Comparison of ENCODE assay signal across 2 cellular contexts in the genomic region with DNA sequence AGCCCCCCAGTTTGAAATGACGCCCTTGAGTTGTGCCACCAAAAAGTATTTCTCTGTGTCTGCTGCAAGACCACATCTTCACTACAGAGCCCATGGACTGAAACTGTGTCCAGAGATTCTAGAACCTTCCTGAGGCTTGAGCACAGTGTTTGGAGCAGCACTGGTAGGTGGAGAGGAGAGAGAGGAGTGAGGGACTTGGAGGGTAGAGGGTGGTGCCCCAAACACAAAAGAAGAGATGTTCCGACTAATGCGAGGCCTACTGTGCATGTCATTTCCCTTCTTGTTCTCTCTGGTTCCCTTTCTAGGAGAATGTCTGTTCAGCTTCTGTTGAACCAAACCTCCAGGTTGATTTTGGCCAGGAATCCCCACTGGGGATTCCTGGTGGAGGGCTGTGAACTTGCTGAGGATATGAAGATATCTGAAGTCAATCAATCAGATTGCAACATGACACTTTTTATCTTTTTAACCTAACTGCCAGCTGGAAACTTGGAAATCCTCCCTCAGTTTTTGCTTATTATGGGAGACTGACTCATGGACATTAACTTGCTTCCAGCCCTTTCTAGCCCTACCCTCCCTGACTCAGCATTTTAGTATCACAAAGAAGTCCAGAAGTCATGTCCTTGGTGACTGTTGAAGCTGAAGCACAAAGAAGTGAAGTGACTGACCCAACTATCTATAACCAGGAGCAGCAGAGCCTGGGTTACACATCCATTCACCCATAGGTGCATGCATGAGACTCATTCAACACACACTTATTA.
TF ChIP-seq lines count a peak whose summit lies in the region.

No MANE protein-coding gene starts in this region.

TF ChIP-seq in A549, 52 proteins besides CTCF, POLR2A, EP300 and RAD21:
- TF ChIP-seq FOSL2 (IDR thresholded peaks at IDR 0.05) (0 out of 2 replicates have a peak, but pooled peaks have one; percentile 16), FOSL2 (CRISPR knock-in tag; IDR thresholded peaks at IDR 0.05) (0 out of 2 replicates have a peak, but pooled peaks have one; percentile 49), FOSB (CRISPR knock-in tag; IDR thresholded peaks at IDR 0.05) (no peak), JUNB (IDR thresholded peaks at IDR 0.05) (peak; percentile 65), MAFK (IDR thresholded peaks at IDR 0.05; ENCODE audit: partially characterized antibody) (peak; percentile 99), GATA3 (IDR thresholded peaks at IDR 0.05; ENCODE audit: borderline replicate concordance) (peak; percentile 14; the same call in 1 of the 2 replicates), NFE2L2 (conservative IDR thresholded peaks at IDR 0.05; ENCODE audit: low read length) (peak; percentile 69), ZSCAN20 (CRISPR knock-in tag; IDR thresholded peaks at IDR 0.05) (no peak), CEBPB (IDR thresholded peaks at IDR 0.05) (peak; percentile 22 to 48; a peak in 2 of 4 replicates)

TF ChIP-seq in K562, 482 proteins besides CTCF, POLR2A, EP300 and RAD21 (continues in another document):
- TF ChIP-seq HSF4 (CRISPR knock-in tag; IDR thresholded peaks at IDR 0.05; ENCODE audit: borderline replicate concordance) (no peak), ZNF583 (CRISPR knock-in tag; IDR thresholded peaks at IDR 0.05) (peak; percentile 60; the same call in 1 of the 2 replicates), PURB (CRISPR knock-in tag; IDR thresholded peaks at IDR 0.05; ENCODE audit: low read depth) (no peak), BACH1 (tag; IDR thresholded peaks at IDR 0.05) (peak; percentile 97), ZNF551 (CRISPR knock-in tag; IDR thresholded peaks at IDR 0.05) (no peak), NFE2 (IDR thresholded peaks at IDR 0.05; ENCODE audit: low read depth) (peak; percentile 99), GABPB1 (CRISPR knock-in tag; IDR thresholded peaks at IDR 0.05) (no peak), SNIP1 (IDR thresholded peaks at IDR 0.05; ENCODE audit: low read depth) (no peak), SMARCE1 (IDR thresholded peaks at IDR 0.05) (peak; percentile 91), KHSRP (IDR thresholded peaks at IDR 0.05) (no peak), CBX2 (IDR thresholded peaks at IDR 0.05; ENCODE audit: insufficient read depth, low read length, poor library complexity, severe bottlenecking) (no peak), SIRT6 (IDR thresholded peaks at IDR 0.05; ENCODE audit: low read depth, low read length) (no peak), ETV1 (tag; conservative IDR thresholded peaks at IDR 0.05; ENCODE audit: low read depth) (no peak), ZC3H4 (CRISPR knock-in tag; IDR thresholded peaks at IDR 0.05; ENCODE audit: borderline replicate concordance) (no peak), SIX5 (IDR thresholded peaks at IDR 0.05; ENCODE audit: borderline replicate concordance in 1 of 2, insufficient read depth in 1 of 2, low read depth in 1 of 2, low read length in 2 of 2) (no peak), NFYB (IDR thresholded peaks at IDR 0.05; ENCODE audit: extremely low read depth, insufficient read length) (no peak), ETV5 (CRISPR knock-in tag; IDR thresholded peaks at IDR 0.05; ENCODE audit: low read depth) (no peak), SMARCA5 (IDR thresholded peaks at IDR 0.05) (no peak), KDM1A (IDR thresholded peaks at IDR 0.05) (peak; percentile 27 to 54; a peak in 3 of 4 replicates), NFIC (IDR thresholded peaks at IDR 0.05) (peak; percentile 52), ZFP1 (CRISPR knock-in tag; IDR thresholded peaks at IDR 0.05) (no peak), POLR3A (IDR thresholded peaks at IDR 0.05; ENCODE audit: borderline replicate concordance, extremely low read depth, insufficient read depth, insufficient read length) (no peak), CCAR2 (IDR thresholded peaks at IDR 0.05; ENCODE audit: low read depth, low read length) (no peak), ZKSCAN1 (IDR thresholded peaks at IDR 0.05; ENCODE audit: low read depth, low read length) (no peak), SETDB1 (IDR thresholded peaks at IDR 0.05; ENCODE audit: low read length) (no peak), MECOM (CRISPR knock-in tag; IDR thresholded peaks at IDR 0.05) (peak; percentile 52; the same call in 1 of the 2 replicates), SMARCC2 (IDR thresholded peaks at IDR 0.05; ENCODE audit: low read depth) (no peak; the same call in none of the 2 replicates), FOXM1 (IDR thresholded peaks at IDR 0.05; ENCODE audit: low read depth) (no peak), FOXM1 (CRISPR knock-in tag; IDR thresholded peaks at IDR 0.05; ENCODE audit: low read depth) (no peak), RBM17 (IDR thresholded peaks at IDR 0.05; ENCODE audit: borderline replicate concordance, low read depth, low read length) (no peak), ZFPM2 (CRISPR knock-in tag; IDR thresholded peaks at IDR 0.05) (no peak), ZNF311 (CRISPR knock-in tag; IDR thresholded peaks at IDR 0.05) (peak; percentile 47; the same call in 1 of the 2 replicates), MEF2D (tag; conservative IDR thresholded peaks at IDR 0.05; ENCODE audit: low read depth) (peak; percentile 62; the same call in 1 of the 2 replicates), PRPF4 (IDR thresholded peaks at IDR 0.05; ENCODE audit: insufficient read depth, low read depth, low read length, poor library complexity, severe bottlenecking) (no peak), ZNF274 (IDR thresholded peaks at IDR 0.05; ENCODE audit: borderline replicate concordance, low read depth, low read length) (no peak), NR1H2 (CRISPR knock-in tag; IDR thresholded peaks at IDR 0.05) (no peak), ZNF778 (CRISPR knock-in tag; IDR thresholded peaks at IDR 0.05) (no peak), ZFP30 (CRISPR knock-in tag; IDR thresholded peaks at IDR 0.05; ENCODE audit: borderline replicate concordance) (no peak), MTA3 (IDR thresholded peaks at IDR 0.05; ENCODE audit: borderline replicate concordance) (peak; percentile 17; the same call in 1 of the 2 replicates), ZFP36 (IDR thresholded peaks at IDR 0.05; ENCODE audit: low read depth, low read length, partially characterized antibody) (no peak)
- TF ChIP-seq, protein P1, sequence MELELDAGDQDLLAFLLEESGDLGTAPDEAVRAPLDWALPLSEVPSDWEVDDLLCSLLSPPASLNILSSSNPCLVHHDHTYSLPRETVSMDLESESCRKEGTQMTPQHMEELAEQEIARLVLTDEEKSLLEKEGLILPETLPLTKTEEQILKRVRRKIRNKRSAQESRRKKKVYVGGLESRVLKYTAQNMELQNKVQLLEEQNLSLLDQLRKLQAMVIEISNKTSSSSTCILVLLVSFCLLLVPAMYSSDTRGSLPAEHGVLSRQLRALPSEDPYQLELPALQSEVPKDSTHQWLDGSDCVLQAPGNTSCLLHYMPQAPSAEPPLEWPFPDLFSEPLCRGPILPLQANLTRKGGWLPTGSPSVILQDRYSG (tag; conservative IDR thresholded peaks at IDR 0.05; ENCODE audit: low read depth), result no peak; the same call in 1 of the 2 replicates
- TF ChIP-seq, protein P2, sequence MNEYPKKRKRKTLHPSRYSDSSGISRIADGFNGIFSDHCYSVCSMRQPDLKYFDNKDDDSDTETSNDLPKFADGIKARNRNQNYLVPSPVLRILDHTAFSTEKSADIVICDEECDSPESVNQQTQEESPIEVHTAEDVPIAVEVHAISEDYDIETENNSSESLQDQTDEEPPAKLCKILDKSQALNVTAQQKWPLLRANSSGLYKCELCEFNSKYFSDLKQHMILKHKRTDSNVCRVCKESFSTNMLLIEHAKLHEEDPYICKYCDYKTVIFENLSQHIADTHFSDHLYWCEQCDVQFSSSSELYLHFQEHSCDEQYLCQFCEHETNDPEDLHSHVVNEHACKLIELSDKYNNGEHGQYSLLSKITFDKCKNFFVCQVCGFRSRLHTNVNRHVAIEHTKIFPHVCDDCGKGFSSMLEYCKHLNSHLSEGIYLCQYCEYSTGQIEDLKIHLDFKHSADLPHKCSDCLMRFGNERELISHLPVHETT (CRISPR knock-in tag; conservative IDR thresholded peaks at IDR 0.05 in 1 of 2, IDR thresholded peaks at IDR 0.05 in 1 of 2), result peak in 1 of 2 experiments; percentile 69; a peak in 1 of 4 replicates
- TF ChIP-seq, protein P3, sequence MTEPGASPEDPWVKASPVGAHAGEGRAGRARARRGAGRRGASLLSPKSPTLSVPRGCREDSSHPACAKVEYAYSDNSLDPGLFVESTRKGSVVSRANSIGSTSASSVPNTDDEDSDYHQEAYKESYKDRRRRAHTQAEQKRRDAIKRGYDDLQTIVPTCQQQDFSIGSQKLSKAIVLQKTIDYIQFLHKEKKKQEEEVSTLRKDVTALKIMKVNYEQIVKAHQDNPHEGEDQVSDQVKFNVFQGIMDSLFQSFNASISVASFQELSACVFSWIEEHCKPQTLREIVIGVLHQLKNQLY (CRISPR knock-in tag; conservative IDR thresholded peaks at IDR 0.05), result no peak
- TF ChIP-seq, protein P4, sequence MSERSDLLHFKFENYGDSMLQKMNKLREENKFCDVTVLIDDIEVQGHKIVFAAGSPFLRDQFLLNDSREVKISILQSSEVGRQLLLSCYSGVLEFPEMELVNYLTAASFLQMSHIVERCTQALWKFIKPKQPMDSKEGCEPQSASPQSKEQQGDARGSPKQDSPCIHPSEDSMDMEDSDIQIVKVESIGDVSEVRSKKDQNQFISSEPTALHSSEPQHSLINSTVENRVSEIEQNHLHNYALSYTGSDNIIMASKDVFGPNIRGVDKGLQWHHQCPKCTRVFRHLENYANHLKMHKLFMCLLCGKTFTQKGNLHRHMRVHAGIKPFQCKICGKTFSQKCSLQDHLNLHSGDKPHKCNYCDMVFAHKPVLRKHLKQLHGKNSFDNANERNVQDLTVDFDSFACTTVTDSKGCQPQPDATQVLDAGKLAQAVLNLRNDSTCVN (CRISPR knock-in tag; IDR thresholded peaks at IDR 0.05), result no peak
- TF ChIP-seq, protein P5, sequence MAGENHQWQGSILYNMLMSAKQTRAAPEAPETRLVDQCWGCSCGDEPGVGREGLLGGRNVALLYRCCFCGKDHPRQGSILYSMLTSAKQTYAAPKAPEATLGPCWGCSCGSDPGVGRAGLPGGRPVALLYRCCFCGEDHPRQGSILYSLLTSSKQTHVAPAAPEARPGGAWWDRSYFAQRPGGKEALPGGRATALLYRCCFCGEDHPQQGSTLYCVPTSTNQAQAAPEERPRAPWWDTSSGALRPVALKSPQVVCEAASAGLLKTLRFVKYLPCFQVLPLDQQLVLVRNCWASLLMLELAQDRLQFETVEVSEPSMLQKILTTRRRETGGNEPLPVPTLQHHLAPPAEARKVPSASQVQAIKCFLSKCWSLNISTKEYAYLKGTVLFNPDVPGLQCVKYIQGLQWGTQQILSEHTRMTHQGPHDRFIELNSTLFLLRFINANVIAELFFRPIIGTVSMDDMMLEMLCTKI (IDR thresholded peaks at IDR 0.05; ENCODE audit: partially characterized antibody), result no peak
- TF ChIP-seq, protein P6, sequence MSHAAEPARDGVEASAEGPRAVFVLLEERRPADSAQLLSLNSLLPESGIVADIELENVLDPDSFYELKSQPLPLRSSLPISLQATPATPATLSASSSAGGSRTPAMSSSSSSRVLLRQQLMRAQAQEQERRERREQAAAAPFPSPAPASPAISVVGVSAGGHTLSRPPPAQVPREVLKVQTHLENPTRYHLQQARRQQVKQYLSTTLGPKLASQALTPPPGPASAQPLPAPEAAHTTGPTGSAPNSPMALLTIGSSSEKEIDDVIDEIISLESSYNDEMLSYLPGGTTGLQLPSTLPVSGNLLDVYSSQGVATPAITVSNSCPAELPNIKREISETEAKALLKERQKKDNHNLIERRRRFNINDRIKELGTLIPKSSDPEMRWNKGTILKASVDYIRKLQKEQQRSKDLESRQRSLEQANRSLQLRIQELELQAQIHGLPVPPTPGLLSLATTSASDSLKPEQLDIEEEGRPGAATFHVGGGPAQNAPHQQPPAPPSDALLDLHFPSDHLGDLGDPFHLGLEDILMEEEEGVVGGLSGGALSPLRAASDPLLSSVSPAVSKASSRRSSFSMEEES (CRISPR knock-in tag; IDR thresholded peaks at IDR 0.05), result no peak
- TF ChIP-seq, protein P7, sequence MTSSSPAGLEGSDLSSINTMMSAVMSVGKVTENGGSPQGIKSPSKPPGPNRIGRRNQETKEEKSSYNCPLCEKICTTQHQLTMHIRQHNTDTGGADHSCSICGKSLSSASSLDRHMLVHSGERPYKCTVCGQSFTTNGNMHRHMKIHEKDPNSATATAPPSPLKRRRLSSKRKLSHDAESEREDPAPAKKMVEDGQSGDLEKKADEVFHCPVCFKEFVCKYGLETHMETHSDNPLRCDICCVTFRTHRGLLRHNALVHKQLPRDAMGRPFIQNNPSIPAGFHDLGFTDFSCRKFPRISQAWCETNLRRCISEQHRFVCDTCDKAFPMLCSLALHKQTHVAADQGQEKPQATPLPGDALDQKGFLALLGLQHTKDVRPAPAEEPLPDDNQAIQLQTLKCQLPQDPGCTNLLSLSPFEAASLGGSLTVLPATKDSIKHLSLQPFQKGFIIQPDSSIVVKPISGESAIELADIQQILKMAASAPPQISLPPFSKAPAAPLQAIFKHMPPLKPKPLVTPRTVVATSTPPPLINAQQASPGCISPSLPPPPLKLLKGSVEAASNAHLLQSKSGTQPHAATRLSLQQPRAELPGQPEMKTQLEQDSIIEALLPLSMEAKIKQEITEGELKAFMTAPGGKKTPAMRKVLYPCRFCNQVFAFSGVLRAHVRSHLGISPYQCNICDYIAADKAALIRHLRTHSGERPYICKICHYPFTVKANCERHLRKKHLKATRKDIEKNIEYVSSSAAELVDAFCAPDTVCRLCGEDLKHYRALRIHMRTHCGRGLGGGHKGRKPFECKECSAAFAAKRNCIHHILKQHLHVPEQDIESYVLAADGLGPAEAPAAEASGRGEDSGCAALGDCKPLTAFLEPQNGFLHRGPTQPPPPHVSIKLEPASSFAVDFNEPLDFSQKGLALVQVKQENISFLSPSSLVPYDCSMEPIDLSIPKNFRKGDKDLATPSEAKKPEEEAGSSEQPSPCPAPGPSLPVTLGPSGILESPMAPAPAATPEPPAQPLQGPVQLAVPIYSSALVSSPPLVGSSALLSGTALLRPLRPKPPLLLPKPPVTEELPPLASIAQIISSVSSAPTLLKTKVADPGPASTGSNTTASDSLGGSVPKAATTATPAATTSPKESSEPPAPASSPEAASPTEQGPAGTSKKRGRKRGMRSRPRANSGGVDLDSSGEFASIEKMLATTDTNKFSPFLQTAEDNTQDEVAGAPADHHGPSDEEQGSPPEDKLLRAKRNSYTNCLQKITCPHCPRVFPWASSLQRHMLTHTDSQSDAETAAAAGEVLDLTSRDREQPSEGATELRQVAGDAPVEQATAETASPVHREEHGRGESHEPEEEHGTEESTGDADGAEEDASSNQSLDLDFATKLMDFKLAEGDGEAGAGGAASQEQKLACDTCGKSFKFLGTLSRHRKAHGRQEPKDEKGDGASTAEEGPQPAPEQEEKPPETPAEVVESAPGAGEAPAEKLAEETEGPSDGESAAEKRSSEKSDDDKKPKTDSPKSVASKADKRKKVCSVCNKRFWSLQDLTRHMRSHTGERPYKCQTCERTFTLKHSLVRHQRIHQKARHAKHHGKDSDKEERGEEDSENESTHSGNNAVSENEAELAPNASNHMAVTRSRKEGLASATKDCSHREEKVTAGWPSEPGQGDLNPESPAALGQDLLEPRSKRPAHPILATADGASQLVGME (CRISPR knock-in tag; IDR thresholded peaks at IDR 0.05), result no peak
- TF ChIP-seq, protein P8, sequence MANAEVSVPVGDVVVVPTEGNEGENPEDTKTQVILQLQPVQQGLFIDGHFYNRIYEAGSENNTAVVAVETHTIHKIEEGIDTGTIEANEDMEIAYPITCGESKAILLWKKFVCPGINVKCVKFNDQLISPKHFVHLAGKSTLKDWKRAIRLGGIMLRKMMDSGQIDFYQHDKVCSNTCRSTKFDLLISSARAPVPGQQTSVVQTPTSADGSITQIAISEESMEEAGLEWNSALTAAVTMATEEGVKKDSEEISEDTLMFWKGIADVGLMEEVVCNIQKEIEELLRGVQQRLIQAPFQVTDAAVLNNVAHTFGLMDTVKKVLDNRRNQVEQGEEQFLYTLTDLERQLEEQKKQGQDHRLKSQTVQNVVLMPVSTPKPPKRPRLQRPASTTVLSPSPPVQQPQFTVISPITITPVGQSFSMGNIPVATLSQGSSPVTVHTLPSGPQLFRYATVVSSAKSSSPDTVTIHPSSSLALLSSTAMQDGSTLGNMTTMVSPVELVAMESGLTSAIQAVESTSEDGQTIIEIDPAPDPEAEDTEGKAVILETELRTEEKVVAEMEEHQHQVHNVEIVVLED (CRISPR knock-in tag; IDR thresholded peaks at IDR 0.05), result no peak
